Comparison of ENCODE assay signal across 10 cellular contexts in the genomic region with DNA sequence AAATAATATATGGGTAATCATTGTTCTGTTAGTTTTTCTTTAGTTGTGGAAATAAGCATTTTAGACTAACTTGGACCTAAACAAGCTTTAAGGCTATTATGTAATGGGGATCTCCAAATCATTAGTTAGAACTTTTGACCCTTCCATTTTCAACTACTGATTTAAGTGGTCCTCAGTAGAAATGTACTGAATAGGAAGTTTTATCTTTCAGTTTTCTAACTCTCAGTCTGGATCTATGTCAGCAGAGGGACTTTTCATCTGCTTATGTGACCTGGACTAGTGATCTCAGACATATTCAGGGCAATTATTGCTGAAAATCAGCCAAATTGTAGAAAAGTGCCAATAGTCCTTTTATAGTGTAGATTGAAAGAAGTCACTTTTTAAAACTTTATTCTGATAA. TPM values are rescaled to one million over a fixed set of nuclear protein-coding genes. Genes with fewer than 3 reads are reported as not detected.
DNase-seq lines count a peak whose midpoint lies in the region; ATAC-seq and TF ChIP-seq lines count a peak whose summit lies in the region.
"Had no signal": no experiment of that assay in that cellular context is flagged by ENCODE, and none has a peak within 500 bp of the region (broad histone marks: within the 10 kb centered on the region; RNA-seq: fewer than 3 reads in every experiment).

No MANE protein-coding gene starts in this region.

- H3K27me3 Mint-ChIP-seq in activated T-cell treated with anti-CD3 and anti-CD28 coated beads, Interleukin-2, amount 50 U/mL, for 72 hours (ENCODE audit: low read depth), result no peaks in the 10 kb centered on the region
- no peaks in the 10 kb centered on the region for H3K27me3 Mint-ChIP-seq in Caco-2 (ENCODE audit: insufficient read depth, unreplicated experiment)

- no TSS peak for BruUV-seq in Caco-2 (replicated peaks; lab: Mats Ljungman, UMichigan)

- H3K4me1 ChIP-seq in Caco-2, result peaks cover 7% of the 10 kb centered on the region; the same call in 1 of the 2 replicates
- H3K4me1 ChIP-seq: right lobe of liver had no signal

- H3K4me1 Mint-ChIP-seq in activated T-cell treated with anti-CD3 and anti-CD28 coated beads, Interleukin-2, amount 50 U/mL, for 72 hours (ENCODE audit: low read depth), result no peaks in the 10 kb centered on the region
- no peaks in the 10 kb centered on the region for H3K4me1 Mint-ChIP-seq in Caco-2 (ENCODE audit: low read depth, unreplicated experiment)

- POLR2A ChIA-PET in Caco-2 (lab: Charles Lee), result no interaction called here

- peak in 1 of 2 donors; percentile 60 for ATAC-seq in activated T-cell treated with anti-CD3 and anti-CD28 coated beads, Interleukin-2, amount 50 U/mL, for 72 hours (replicated peaks in 1 of 2)
- ATAC-seq in GM21825 (IDR thresholded peaks at IDR 0.05; ENCODE audit: unreplicated experiment), result peak; percentile 63
- peak; percentile 83 for ATAC-seq in HG03354 (IDR thresholded peaks at IDR 0.05; ENCODE audit: poor library complexity, severe bottlenecking, unreplicated experiment)

- CTCF ChIA-PET in Caco-2 (lab: Charles Lee), result no interaction called here

- no peaks in the 10 kb centered on the region for H3K9me3 Mint-ChIP-seq in activated T-cell treated with anti-CD3 and anti-CD28 coated beads, Interleukin-2, amount 50 U/mL, for 72 hours
- no peaks in the 10 kb centered on the region for H3K9me3 Mint-ChIP-seq in Caco-2 (ENCODE audit: unreplicated experiment)

- intact Hi-C loops in Caco-2 (cut with micrococcal nuclease; ENCODE audit: unreplicated experiment), result no loop called here

- DNase-seq in activated T-cell treated with anti-CD3 and anti-CD28 coated beads, Interleukin-2, amount 50 U/mL, for 72 hours, result no peak
- DNase-seq in activated T-cell treated with anti-CD3 and anti-CD28 coated beads for 4 hours (no peak), HCEC 1CT (no peak), NOMO-1 (lab: John Stamatoyannopoulos, UW; ENCODE audit: unreplicated experiment in 2 of 2) (no peak), ecto neural progenitor cell (ENCODE audit: low spot score) (no peak), Caco-2 (no peak)
- DNase-seq: activated effector memory CD4-positive, alpha-beta T cell treated with Interleukin-2 at 50 U/mL for 16 hours; right lobe of liver had no signal

- no peaks in the 10 kb centered on the region for H3K9me3 ChIP-seq in Caco-2
- H3K9me3 ChIP-seq: right lobe of liver had no signal

- peaks cover 14 to 23% of the 10 kb centered on the region in 2 donors for H3K36me3 Mint-ChIP-seq in activated T-cell treated with anti-CD3 and anti-CD28 coated beads, Interleukin-2, amount 50 U/mL, for 72 hours (ENCODE audit: insufficient read depth in 2 of 2)
- H3K36me3 Mint-ChIP-seq in Caco-2 (ENCODE audit: insufficient read depth, unreplicated experiment), result peaks cover 47% of the 10 kb centered on the region

- no peak for TF ChIP-seq CTCF in Caco-2 (IDR thresholded peaks at IDR 0.05; ENCODE audit: insufficient read depth in 1 of 2, low read depth in 1 of 2, low read length in 1 of 2, severe bottlenecking in 1 of 2, unreplicated experiment in 1 of 2)

- H3K4me3 Mint-ChIP-seq in activated T-cell treated with anti-CD3 and anti-CD28 coated beads, Interleukin-2, amount 50 U/mL, for 72 hours, result no peak overlapping the region
- H3K4me3 Mint-ChIP-seq in Caco-2 (ENCODE audit: unreplicated experiment), result no peak overlapping the region

- peak overlapping the region; percentile 77 for H3K27ac Mint-ChIP-seq in activated T-cell treated with anti-CD3 and anti-CD28 coated beads, Interleukin-2, amount 50 U/mL, for 72 hours
- H3K27ac Mint-ChIP-seq in Caco-2 (ENCODE audit: unreplicated experiment), result no peak overlapping the region

- H3K27me3 ChIP-seq in Caco-2 (replicated peaks; ENCODE audit: control insufficient read depth, insufficient read depth, low read length), result no peaks in the 10 kb centered on the region
- H3K27me3 ChIP-seq: right lobe of liver had no signal

- no peaks in the 10 kb centered on the region for H3K36me3 ChIP-seq in Caco-2 (ENCODE audit: control insufficient read depth, insufficient read depth, low read length)

- H3K4me3 ChIP-seq in Caco-2 (ENCODE audit: low read depth, low read length), result no peak overlapping the region
- H3K4me3 ChIP-seq: right lobe of liver had no signal

RNA-seq across cellular contexts. Expression of a gene that starts 56.0 kb away (rescaled TPM):
- 10 to 100 TPM; 14.3 to 15.9 TPM for total RNA-seq in activated T-cell treated with anti-CD3 and anti-CD28 coated beads, Interleukin-2, amount 50 U/mL, for 72 hours
- 9.5 and 10.1 TPM in 2 replicates for total RNA-seq in Caco-2 (2022)

RNA-seq across cellular contexts. Expression of a gene that starts 56.2 kb away (rescaled TPM):
- 10 to 100 TPM; 19.9 to 24.4 TPM for total RNA-seq in activated T-cell treated with anti-CD3 and anti-CD28 coated beads, Interleukin-2, amount 50 U/mL, for 72 hours
- 12.6 and 14.5 TPM in 2 replicates for total RNA-seq in Caco-2 (2022)
